1 cellular context compared by ENCODE assay signal in genomic region chr6:151451417-151451949, GRCh38.
TF ChIP-seq lines count a peak whose summit lies in the region.

No MANE protein-coding gene starts in this region.

TF ChIP-seq in K562, 482 proteins besides CTCF, POLR2A, EP300 and RAD21 (continued from another document and continues in another):
- no peak for TF ChIP-seq MLLT1 (IDR thresholded peaks at IDR 0.05)
- TF ChIP-seq SP2 (IDR thresholded peaks at IDR 0.05; ENCODE audit: extremely low read depth, low read depth, low read length, poor library complexity, severe bottlenecking): no peak
- no peak for TF ChIP-seq MAX (CRISPR knock-in tag; IDR thresholded peaks at IDR 0.05)
- TF ChIP-seq ILK (tag; IDR thresholded peaks at IDR 0.05; ENCODE audit: borderline replicate concordance, low read depth): no peak
- TF ChIP-seq ZKSCAN1 (IDR thresholded peaks at IDR 0.05; ENCODE audit: low read depth, low read length): peak; percentile 67; the same call in 1 of the 2 replicates
- no peak for TF ChIP-seq CBFA2T2 (conservative IDR thresholded peaks at IDR 0.05)
- TF ChIP-seq CCNT2 (IDR thresholded peaks at IDR 0.05; ENCODE audit: borderline replicate concordance, extremely low read depth, insufficient read length, low read depth, low read length): no peak
- TF ChIP-seq BRD9 (IDR thresholded peaks at IDR 0.05; ENCODE audit: low read depth, partially characterized antibody): no peak
- TF ChIP-seq ZNF3 (CRISPR knock-in tag; IDR thresholded peaks at IDR 0.05): no peak
- TF ChIP-seq YY1 (IDR thresholded peaks at IDR 0.05; ENCODE audit: borderline replicate concordance in 1 of 3, control insufficient read depth in 1 of 3, extremely low read depth in 1 of 3, insufficient read depth in 3 of 3, insufficient read length in 1 of 3, insufficient replicate concordance in 2 of 3, low read depth in 1 of 3, low read length in 2 of 3): no peak
- TF ChIP-seq RBFOX2 (IDR thresholded peaks at IDR 0.05; ENCODE audit: low read depth, low read length): no peak
- no peak for TF ChIP-seq ZNF507 (tag; conservative IDR thresholded peaks at IDR 0.05)
- no peak for TF ChIP-seq GABPB1 (CRISPR knock-in tag; IDR thresholded peaks at IDR 0.05)
- TF ChIP-seq MAFG (tag; conservative IDR thresholded peaks at IDR 0.05): no peak
- TF ChIP-seq ATF3 (IDR thresholded peaks at IDR 0.05): no peak
- TF ChIP-seq ATF3 (CRISPR knock-in tag; conservative IDR thresholded peaks at IDR 0.05): no peak
- no peak for TF ChIP-seq CTCFL (IDR thresholded peaks at IDR 0.05; ENCODE audit: borderline replicate concordance, insufficient read depth, low read depth, low read length, poor library complexity, severe bottlenecking)
- peak; percentile 57; the same call in 1 of the 2 replicates for TF ChIP-seq XRCC3 (IDR thresholded peaks at IDR 0.05)
- no peak for TF ChIP-seq RNF2 (IDR thresholded peaks at IDR 0.05)
- TF ChIP-seq STAT5A (IDR thresholded peaks at IDR 0.05; ENCODE audit: borderline replicate concordance, low read length): peak; percentile 28; the same call in 1 of the 2 replicates
- TF ChIP-seq USF2 (CRISPR knock-in tag; IDR thresholded peaks at IDR 0.05): no peak
- TF ChIP-seq ZZZ3 (IDR thresholded peaks at IDR 0.05): no peak
- TF ChIP-seq NCOA2 (IDR thresholded peaks at IDR 0.05; ENCODE audit: partially characterized antibody in 2 of 2): no peak
- no peak for TF ChIP-seq SRSF7 (optimal IDR thresholded peaks at IDR 0.05; ENCODE audit: low read depth, low read length)
- no peak for TF ChIP-seq ZNF512 (tag; IDR thresholded peaks at IDR 0.05)
- TF ChIP-seq FIP1L1 (IDR thresholded peaks at IDR 0.05; ENCODE audit: low read depth, low read length, poor library complexity, severe bottlenecking): no peak
- no peak for TF ChIP-seq MLX (CRISPR knock-in tag; conservative IDR thresholded peaks at IDR 0.05)
- no peak for TF ChIP-seq GATAD2A (IDR thresholded peaks at IDR 0.05)
- TF ChIP-seq SMARCE1 (IDR thresholded peaks at IDR 0.05): 0 out of 2 replicates have a peak, but pooled peaks have one; percentile 47
- no peak for TF ChIP-seq ILF3 (IDR thresholded peaks at IDR 0.05; ENCODE audit: borderline replicate concordance)
- TF ChIP-seq ZNF668 (CRISPR knock-in tag; IDR thresholded peaks at IDR 0.05): no peak
- TF ChIP-seq SFPQ (IDR thresholded peaks at IDR 0.05; ENCODE audit: low read depth, low read length): no peak
- no peak for TF ChIP-seq HOMEZ (CRISPR knock-in tag; IDR thresholded peaks at IDR 0.05)
- no peak for TF ChIP-seq GTF2A2 (tag; IDR thresholded peaks at IDR 0.05)
- TF ChIP-seq ELK3 (CRISPR knock-in tag; IDR thresholded peaks at IDR 0.05): no peak
- no peak for TF ChIP-seq ZC3H8 (IDR thresholded peaks at IDR 0.05)
- no peak for TF ChIP-seq EZH2 (IDR thresholded peaks at IDR 0.05; ENCODE audit: borderline replicate concordance, low read depth, low read length)
- TF ChIP-seq SLC30A9 (CRISPR knock-in tag; IDR thresholded peaks at IDR 0.05): no peak
- TF ChIP-seq ZBTB49 (CRISPR knock-in tag; IDR thresholded peaks at IDR 0.05; ENCODE audit: borderline replicate concordance): no peak
- TF ChIP-seq CREBBP (IDR thresholded peaks at IDR 0.05; ENCODE audit: low read depth, low read length): no peak
- no peak for TF ChIP-seq GMEB1 (CRISPR knock-in tag; IDR thresholded peaks at IDR 0.05)
- TF ChIP-seq XRCC5 (IDR thresholded peaks at IDR 0.05; ENCODE audit: low read depth, low read length): no peak
- no peak for TF ChIP-seq HOXB6 (CRISPR knock-in tag; IDR thresholded peaks at IDR 0.05; ENCODE audit: borderline replicate concordance)
- TF ChIP-seq MYC (IDR thresholded peaks at IDR 0.05; ENCODE audit: low read depth, low read length): no peak
- no peak for TF ChIP-seq MYC (CRISPR knock-in tag; IDR thresholded peaks at IDR 0.05; ENCODE audit: borderline replicate concordance, low read depth)
- TF ChIP-seq CSDE1 (IDR thresholded peaks at IDR 0.05): no peak
- no peak for TF ChIP-seq RBM22 (IDR thresholded peaks at IDR 0.05; ENCODE audit: low read depth, low read length, poor library complexity, severe bottlenecking)
- TF ChIP-seq ZNF696 (CRISPR knock-in tag; conservative IDR thresholded peaks at IDR 0.05): no peak
- no peak for TF ChIP-seq IRF2 (CRISPR knock-in tag; IDR thresholded peaks at IDR 0.05)
- no peak for TF ChIP-seq RBM15 (IDR thresholded peaks at IDR 0.05; ENCODE audit: insufficient read depth, low read length)
